In genomic region chr16:85569615-85570212, GRCh38 we compare ENCODE assay signal across 8 cellular contexts. TPM values are rescaled to one million over a fixed set of nuclear protein-coding genes. Genes with fewer than 3 reads are reported as not detected.
DNase-seq lines count a peak whose midpoint lies in the region; ATAC-seq and TF ChIP-seq lines count a peak whose summit lies in the region.

No MANE protein-coding gene starts in this region.

- no peak overlapping the region for H3K27ac ChIP-seq in endodermal cell (ENCODE audit: low read depth, low read length)

- H3K9me3 Mint-ChIP-seq in endodermal cell, result no peaks in the 10 kb centered on the region

- H3K36me3 Mint-ChIP-seq in endodermal cell (ENCODE audit: low read depth), result no peaks in the 10 kb centered on the region

- WGBS in endodermal cell (ENCODE audit: insufficient coverage in 1 of 2, insufficient read length in 1 of 2), 2 experiments, result 50 to 56% methylated on average over 9 to 20 of the region's 20 CpGs

- no peak overlapping the region for H3K9ac ChIP-seq in endodermal cell (ENCODE audit: extremely low read depth, low read length, poor library complexity, severe bottlenecking)

- no peaks in the 10 kb centered on the region for H3K27me3 ChIP-seq in endodermal cell (ENCODE audit: control insufficient read depth, insufficient read depth, low read length, poor library complexity, severe bottlenecking)

- no peak for TF ChIP-seq CTCF in GM13976 (IDR thresholded peaks at IDR 0.05; ENCODE audit: borderline replicate concordance, control extremely low read depth, extremely low read depth, insufficient read depth, missing control alignments)
- no peak for TF ChIP-seq CTCF in endodermal cell (conservative IDR thresholded peaks at IDR 0.05)

- no peaks in the 10 kb centered on the region for H3K36me3 ChIP-seq in endodermal cell (ENCODE audit: control insufficient read depth, insufficient read depth, low read length)

- no peaks in the 10 kb centered on the region for H3K27me3 Mint-ChIP-seq in endodermal cell (ENCODE audit: insufficient read depth)

- no peaks in the 10 kb centered on the region for H3K9me3 ChIP-seq in endodermal cell (ENCODE audit: control insufficient read depth, low read length)

- H3K4me3 ChIP-seq in Jurkat, Clone E6-1 (ENCODE audit: low read length), result peak overlapping the region; percentile 58
- peak overlapping the region; percentile 28 for H3K4me3 ChIP-seq in endodermal cell (ENCODE audit: low read length)

- ATAC-seq in GM21619 (IDR thresholded peaks at IDR 0.05; ENCODE audit: unreplicated experiment), result peak; percentile 54

- DNase-seq in GM13976 (ENCODE audit: low spot score), result peak; percentile 92
- peak; percentile 91 for DNase-seq in Jurkat, Clone E6-1 (ENCODE audit: low read depth, low spot score)
- peak; percentile 67 for DNase-seq in SKM-1 treated with dmso at 0.1 percent for 144 hours (lab: John Stamatoyannopoulos, UW; ENCODE audit: unreplicated experiment)
- DNase-seq in endodermal cell, result peak; percentile 73
- DNase-seq in stimulated activated CD8-positive, alpha-beta memory T cell treated with anti-CD3 and anti-CD28 coated beads, Interleukin-4, amount 100 ng/mL, for 24 hours (ENCODE audit: low read depth), result peak; percentile 58
- DNase-seq in NCI-H1436 treated with DMSO at 0.1 percent for 48 hours (lab: John Stamatoyannopoulos, UW), result no peak
- no peak for DNase-seq in RKO (ENCODE audit: low spot score)

- H3K27ac Mint-ChIP-seq in endodermal cell, result peak overlapping the region; percentile 93

- peaks cover 49% of the 10 kb centered on the region for H3K4me1 Mint-ChIP-seq in endodermal cell

- in situ Hi-C loops in GM13976 (cut with MboI; ENCODE audit: low sequenced_read_pairs, unreplicated experiment), result no loop called here

- peaks cover 24% of the 10 kb centered on the region for H3K4me1 ChIP-seq in endodermal cell (ENCODE audit: control insufficient read depth, insufficient read depth, low read length)

- H3K4me3 Mint-ChIP-seq in endodermal cell, result peak overlapping the region; percentile 31

RNA-seq across cellular contexts. Expression of gene GSE1, which starts 43.4 kb away (rescaled TPM):
- 71.0 TPM for polyA plus RNA-seq in Jurkat, Clone E6-1 (2012; ENCODE audit: insufficient read depth, insufficient read length)
- 100 to 1,000 TPM; 108 to 128 TPM for total RNA-seq in endodermal cell
- 55.0 TPM for polyA plus RNA-seq in endodermal cell (2013, experiment 1 of 2)
- 54.2 TPM for polyA plus RNA-seq in endodermal cell (2013, experiment 2 of 2)

Comparison
In these comparisons a context has a peak if more than half of its experiments do, and no peak if none do; other contexts are left out.
1. DNase-seq: peak in GM13976 (single experiment), Jurkat, Clone E6-1 (single experiment), SKM-1 treated with dmso at 0.1 percent for 144 hours (single experiment), endodermal cell (single experiment) and stimulated activated CD8-positive, alpha-beta memory T cell treated with anti-CD3 and anti-CD28 coated beads, Interleukin-4, amount 100 ng/mL, for 24 hours (single experiment); none in NCI-H1436 treated with DMSO at 0.1 percent for 48 hours (single experiment) and RKO (single experiment).